1 cellular context compared by ENCODE assay signal in the genomic region with DNA sequence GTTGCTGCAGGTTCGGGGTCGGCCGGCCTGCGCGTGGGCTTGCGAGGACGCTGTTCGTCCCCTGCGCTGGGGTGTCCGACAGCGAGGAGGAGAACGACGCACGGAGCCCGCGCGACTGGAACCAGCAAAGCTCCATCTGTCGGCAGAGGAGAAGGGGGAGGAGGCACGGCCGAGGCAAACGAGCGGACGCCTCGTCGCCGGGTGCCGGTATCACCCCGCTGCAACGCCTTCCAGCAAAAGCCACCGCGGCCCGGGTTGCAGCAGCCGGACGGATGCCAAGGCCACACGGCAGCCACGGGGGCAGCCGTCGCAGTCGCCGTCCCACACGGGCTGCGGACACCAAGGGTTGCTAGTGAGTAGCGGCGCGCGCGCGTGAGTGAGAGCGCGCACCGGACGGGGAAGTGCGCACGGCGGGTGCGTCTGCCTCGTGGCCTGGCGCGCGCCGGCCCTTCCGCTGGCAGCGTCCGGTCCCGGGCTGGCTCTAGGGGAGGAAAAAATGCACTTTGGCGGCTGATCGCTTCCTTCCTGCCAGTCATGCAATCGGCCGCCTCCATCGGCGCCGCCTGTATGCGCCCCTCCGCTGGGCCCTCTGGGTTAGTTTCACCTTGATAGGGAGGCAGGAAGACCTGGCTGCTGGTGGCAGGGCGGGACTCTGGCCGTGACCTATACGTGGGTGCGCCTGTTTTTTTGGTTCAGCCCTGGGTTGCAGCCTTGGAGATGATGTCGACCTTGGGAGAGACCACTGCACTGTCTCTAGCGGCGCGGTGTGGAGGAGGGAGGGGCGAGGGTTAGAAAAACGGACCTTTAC.
TF ChIP-seq lines count a peak whose summit lies in the region.

No MANE protein-coding gene starts in this region.

TF ChIP-seq in HepG2, 621 proteins besides CTCF, POLR2A, EP300 and RAD21 (continued from another document and continues in another):
- no peak for TF ChIP-seq ZMAT3 (CRISPR knock-in tag; conservative IDR thresholded peaks at IDR 0.05)
- TF ChIP-seq, protein P1, sequence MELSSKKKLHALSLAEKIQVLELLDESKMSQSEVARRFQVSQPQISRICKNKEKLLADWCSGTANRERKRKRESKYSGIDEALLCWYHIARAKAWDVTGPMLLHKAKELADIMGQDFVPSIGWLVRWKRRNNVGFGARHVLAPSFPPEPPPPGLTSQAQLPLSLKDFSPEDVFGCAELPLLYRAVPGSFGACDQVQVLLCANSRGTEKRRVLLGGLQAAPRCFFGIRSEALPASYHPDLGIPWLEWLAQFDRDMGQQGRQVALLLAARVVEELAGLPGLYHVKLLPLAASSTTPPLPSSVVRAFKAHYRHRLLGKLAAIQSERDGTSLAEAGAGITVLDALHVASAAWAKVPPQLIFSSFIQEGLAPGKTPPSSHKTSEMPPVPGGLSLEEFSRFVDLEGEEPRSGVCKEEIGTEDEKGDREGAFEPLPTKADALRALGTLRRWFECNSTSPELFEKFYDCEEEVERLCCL (CRISPR knock-in tag; IDR thresholded peaks at IDR 0.05; ENCODE audit: borderline replicate concordance): no peak
- TF ChIP-seq SCMH1 (CRISPR knock-in tag; IDR thresholded peaks at IDR 0.05; ENCODE audit: borderline replicate concordance): no peak
- TF ChIP-seq ZNF30 (CRISPR knock-in tag; IDR thresholded peaks at IDR 0.05): no peak
- TF ChIP-seq ZSCAN9 (CRISPR knock-in tag; IDR thresholded peaks at IDR 0.05; ENCODE audit: borderline replicate concordance): no peak
- no peak for TF ChIP-seq MIXL1 (CRISPR knock-in tag; IDR thresholded peaks at IDR 0.05)
- peak; percentile 45 for TF ChIP-seq AGO2 (optimal IDR thresholded peaks at IDR 0.05; ENCODE audit: low read depth, low read length)
- TF ChIP-seq, protein P2, sequence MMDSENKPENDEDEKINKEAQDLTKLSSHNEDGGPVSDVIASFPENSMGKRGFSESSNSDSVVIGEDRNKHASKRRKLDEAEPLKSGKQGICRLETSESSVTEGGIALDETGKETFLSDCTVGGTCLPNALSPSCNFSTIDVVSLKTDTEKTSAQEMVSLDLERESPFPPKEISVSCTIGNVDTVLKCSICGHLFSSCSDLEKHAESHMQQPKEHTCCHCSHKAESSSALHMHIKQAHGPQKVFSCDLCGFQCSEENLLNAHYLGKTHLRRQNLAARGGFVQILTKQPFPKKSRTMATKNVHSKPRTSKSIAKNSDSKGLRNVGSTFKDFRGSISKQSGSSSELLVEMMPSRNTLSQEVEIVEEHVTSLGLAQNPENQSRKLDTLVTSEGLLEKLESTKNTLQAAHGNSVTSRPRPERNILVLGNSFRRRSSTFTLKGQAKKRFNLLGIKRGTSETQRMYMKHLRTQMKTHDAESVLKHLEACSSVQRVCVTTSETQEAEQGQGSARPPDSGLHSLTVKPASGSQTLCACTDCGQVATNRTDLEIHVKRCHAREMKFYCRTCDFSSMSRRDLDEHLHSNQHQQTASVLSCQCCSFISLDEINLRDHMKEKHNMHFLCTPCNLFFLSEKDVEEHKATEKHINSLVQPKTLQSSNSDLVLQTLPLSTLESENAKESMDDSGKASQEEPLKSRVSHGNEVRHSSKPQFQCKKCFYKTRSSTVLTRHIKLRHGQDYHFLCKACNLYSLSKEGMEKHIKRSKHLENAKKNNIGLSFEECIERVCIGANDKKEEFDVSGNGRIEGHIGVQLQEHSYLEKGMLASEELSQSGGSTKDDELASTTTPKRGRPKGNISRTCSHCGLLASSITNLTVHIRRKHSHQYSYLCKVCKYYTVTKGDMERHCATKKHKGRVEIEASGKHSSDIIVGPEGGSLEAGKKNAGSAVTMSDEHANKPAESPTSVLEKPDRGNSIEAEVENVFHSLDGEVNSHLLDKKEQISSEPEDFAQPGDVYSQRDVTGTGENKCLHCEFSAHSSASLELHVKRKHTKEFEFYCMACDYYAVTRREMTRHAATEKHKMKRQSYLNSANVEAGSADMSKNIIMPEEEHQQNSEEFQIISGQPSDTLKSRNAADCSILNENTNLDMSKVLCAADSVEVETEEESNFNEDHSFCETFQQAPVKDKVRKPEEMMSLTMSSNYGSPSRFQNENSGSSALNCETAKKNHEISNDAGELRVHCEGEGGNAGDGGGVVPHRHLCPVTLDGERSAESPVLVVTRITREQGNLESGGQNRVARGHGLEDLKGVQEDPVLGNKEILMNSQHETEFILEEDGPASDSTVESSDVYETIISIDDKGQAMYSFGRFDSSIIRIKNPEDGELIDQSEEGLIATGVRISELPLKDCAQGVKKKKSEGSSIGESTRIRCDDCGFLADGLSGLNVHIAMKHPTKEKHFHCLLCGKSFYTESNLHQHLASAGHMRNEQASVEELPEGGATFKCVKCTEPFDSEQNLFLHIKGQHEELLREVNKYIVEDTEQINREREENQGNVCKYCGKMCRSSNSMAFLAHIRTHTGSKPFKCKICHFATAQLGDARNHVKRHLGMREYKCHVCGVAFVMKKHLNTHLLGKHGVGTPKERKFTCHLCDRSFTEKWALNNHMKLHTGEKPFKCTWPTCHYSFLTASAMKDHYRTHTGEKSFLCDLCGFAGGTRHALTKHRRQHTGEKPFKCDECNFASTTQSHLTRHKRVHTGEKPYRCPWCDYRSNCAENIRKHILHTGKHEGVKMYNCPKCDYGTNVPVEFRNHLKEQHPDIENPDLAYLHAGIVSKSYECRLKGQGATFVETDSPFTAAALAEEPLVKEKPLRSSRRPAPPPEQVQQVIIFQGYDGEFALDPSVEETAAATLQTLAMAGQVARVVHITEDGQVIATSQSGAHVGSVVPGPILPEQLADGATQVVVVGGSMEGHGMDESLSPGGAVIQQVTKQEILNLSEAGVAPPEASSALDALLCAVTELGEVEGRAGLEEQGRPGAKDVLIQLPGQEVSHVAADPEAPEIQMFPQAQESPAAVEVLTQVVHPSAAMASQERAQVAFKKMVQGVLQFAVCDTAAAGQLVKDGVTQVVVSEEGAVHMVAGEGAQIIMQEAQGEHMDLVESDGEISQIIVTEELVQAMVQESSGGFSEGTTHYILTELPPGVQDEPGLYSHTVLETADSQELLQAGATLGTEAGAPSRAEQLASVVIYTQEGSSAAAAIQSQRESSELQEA (CRISPR knock-in tag; IDR thresholded peaks at IDR 0.05; ENCODE audit: not compliant biosample characterization): peak; percentile 82
- TF ChIP-seq POLR2AphosphoS5 (IDR thresholded peaks at IDR 0.05; ENCODE audit: low read depth, low read length): no peak
- TF ChIP-seq ADNP (CRISPR knock-in tag; IDR thresholded peaks at IDR 0.05): no peak
- TF ChIP-seq, protein P3, sequence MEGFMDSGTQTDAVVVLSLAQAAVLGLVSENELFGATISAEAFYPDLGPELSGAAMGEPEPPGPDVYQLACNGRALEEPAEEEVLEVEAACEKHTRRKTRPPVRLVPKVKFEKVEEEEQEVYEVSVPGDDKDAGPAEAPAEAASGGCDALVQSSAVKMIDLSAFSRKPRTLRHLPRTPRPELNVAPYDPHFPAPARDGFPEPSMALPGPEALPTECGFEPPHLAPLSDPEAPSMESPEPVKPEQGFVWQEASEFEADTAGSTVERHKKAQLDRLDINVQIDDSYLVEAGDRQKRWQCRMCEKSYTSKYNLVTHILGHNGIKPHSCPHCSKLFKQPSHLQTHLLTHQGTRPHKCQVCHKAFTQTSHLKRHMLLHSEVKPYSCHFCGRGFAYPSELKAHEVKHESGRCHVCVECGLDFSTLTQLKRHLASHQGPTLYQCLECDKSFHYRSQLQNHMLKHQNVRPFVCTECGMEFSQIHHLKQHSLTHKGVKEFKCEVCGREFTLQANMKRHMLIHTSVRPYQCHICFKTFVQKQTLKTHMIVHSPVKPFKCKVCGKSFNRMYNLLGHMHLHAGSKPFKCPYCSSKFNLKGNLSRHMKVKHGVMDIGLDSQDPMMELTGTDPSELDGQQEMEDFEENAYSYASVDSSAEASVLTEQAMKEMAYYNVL (CRISPR knock-in tag; IDR thresholded peaks at IDR 0.05; ENCODE audit: borderline replicate concordance): 0 out of 2 replicates have a peak, but pooled peaks have one; percentile 51
- no peak for TF ChIP-seq SRSF9 (IDR thresholded peaks at IDR 0.05; ENCODE audit: borderline replicate concordance, insufficient read depth, low read depth, low read length, poor library complexity, severe bottlenecking)
- no peak for TF ChIP-seq PCBP1 (IDR thresholded peaks at IDR 0.05; ENCODE audit: borderline replicate concordance, low read depth, low read length)
- 0 out of 2 replicates have a peak, but pooled peaks have one; percentile 9 for TF ChIP-seq KDM3A (CRISPR knock-in tag; IDR thresholded peaks at IDR 0.05; ENCODE audit: low read depth)
- TF ChIP-seq PLRG1 (conservative IDR thresholded peaks at IDR 0.05): no peak
- 0 out of 2 replicates have a peak, but pooled peaks have one; percentile 45 for TF ChIP-seq GZF1 (CRISPR knock-in tag; IDR thresholded peaks at IDR 0.05)
- no peak for TF ChIP-seq ZFP62 (CRISPR knock-in tag; IDR thresholded peaks at IDR 0.05)
- TF ChIP-seq MED1 (CRISPR knock-in tag; IDR thresholded peaks at IDR 0.05): no peak; the same call in 1 of the 2 replicates
- TF ChIP-seq, protein P4, sequence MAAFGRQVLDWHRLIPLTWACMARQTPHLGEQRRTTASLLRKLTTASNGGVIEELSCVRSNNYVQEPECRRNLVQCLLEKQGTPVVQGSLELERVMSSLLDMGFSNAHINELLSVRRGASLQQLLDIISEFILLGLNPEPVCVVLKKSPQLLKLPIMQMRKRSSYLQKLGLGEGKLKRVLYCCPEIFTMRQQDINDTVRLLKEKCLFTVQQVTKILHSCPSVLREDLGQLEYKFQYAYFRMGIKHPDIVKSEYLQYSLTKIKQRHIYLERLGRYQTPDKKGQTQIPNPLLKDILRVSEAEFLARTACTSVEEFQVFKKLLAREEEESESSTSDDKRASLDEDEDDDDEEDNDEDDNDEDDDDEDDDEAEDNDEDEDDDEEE (CRISPR knock-in tag; IDR thresholded peaks at IDR 0.05): no peak
- TF ChIP-seq ZNF367 (CRISPR knock-in tag; IDR thresholded peaks at IDR 0.05; ENCODE audit: borderline replicate concordance): peak; percentile 64; the same call in 1 of the 2 replicates
- TF ChIP-seq, protein P5, sequence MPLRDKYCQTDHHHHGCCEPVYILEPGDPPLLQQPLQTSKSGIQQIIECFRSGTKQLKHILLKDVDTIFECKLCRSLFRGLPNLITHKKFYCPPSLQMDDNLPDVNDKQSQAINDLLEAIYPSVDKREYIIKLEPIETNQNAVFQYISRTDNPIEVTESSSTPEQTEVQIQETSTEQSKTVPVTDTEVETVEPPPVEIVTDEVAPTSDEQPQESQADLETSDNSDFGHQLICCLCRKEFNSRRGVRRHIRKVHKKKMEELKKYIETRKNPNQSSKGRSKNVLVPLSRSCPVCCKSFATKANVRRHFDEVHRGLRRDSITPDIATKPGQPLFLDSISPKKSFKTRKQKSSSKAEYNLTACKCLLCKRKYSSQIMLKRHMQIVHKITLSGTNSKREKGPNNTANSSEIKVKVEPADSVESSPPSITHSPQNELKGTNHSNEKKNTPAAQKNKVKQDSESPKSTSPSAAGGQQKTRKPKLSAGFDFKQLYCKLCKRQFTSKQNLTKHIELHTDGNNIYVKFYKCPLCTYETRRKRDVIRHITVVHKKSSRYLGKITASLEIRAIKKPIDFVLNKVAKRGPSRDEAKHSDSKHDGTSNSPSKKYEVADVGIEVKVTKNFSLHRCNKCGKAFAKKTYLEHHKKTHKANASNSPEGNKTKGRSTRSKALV (CRISPR knock-in tag; IDR thresholded peaks at IDR 0.05): peak; percentile 100
- peak; percentile 63; the same call in 1 of the 2 replicates for TF ChIP-seq ZNF564 (CRISPR knock-in tag; IDR thresholded peaks at IDR 0.05)
- TF ChIP-seq, protein P6, sequence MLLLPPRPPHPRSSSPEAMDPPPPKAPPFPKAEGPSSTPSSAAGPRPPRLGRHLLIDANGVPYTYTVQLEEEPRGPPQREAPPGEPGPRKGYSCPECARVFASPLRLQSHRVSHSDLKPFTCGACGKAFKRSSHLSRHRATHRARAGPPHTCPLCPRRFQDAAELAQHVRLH (CRISPR knock-in tag; IDR thresholded peaks at IDR 0.05; ENCODE audit: borderline replicate concordance, low read depth): peak; percentile 28; the same call in 1 of the 2 replicates
- no peak for TF ChIP-seq CCAR2 (optimal IDR thresholded peaks at IDR 0.05; ENCODE audit: low read depth, low read length)
- TF ChIP-seq, protein P7, sequence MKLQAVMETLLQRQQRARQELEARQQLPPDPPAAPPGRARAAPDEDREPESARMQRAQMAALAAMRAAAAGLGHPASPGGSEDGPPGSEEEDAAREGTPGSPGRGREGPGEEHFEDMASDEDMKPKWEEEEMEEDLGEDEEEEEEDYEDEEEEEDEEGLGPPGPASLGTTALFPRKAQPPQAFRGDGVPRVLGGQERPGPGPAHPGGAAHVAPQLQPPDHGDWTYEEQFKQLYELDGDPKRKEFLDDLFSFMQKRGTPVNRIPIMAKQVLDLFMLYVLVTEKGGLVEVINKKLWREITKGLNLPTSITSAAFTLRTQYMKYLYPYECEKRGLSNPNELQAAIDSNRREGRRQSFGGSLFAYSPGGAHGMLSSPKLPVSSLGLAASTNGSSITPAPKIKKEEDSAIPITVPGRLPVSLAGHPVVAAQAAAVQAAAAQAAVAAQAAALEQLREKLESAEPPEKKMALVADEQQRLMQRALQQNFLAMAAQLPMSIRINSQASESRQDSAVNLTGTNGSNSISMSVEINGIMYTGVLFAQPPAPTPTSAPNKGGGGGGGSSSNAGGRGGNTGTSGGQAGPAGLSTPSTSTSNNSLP (IDR thresholded peaks at IDR 0.05; ENCODE audit: low read depth, low read length): no peak
- TF ChIP-seq, protein P8, sequence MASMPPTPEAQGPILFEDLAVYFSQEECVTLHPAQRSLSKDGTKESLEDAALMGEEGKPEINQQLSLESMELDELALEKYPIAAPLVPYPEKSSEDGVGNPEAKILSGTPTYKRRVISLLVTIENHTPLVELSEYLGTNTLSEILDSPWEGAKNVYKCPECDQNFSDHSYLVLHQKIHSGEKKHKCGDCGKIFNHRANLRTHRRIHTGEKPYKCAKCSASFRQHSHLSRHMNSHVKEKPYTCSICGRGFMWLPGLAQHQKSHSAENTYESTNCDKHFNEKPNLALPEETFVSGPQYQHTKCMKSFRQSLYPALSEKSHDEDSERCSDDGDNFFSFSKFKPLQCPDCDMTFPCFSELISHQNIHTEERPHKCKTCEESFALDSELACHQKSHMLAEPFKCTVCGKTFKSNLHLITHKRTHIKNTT (CRISPR knock-in tag; IDR thresholded peaks at IDR 0.05): no peak
- peak; percentile 26 to 80; a peak in 1 of 4 replicates for TF ChIP-seq KLF16 (CRISPR knock-in tag; IDR thresholded peaks at IDR 0.05)
- no peak for TF ChIP-seq REXO4 (CRISPR knock-in tag; IDR thresholded peaks at IDR 0.05; ENCODE audit: borderline replicate concordance)
- TF ChIP-seq CHD4 (IDR thresholded peaks at IDR 0.05; ENCODE audit: borderline replicate concordance, low read length): no peak
- 0 out of 2 replicates have a peak, but pooled peaks have one; percentile 33 for TF ChIP-seq BCL6 (CRISPR knock-in tag; IDR thresholded peaks at IDR 0.05)
- peak; percentile 77 for TF ChIP-seq TMF1 (CRISPR knock-in tag; IDR thresholded peaks at IDR 0.05; ENCODE audit: low read depth)
- TF ChIP-seq ZNF337 (CRISPR knock-in tag; IDR thresholded peaks at IDR 0.05; ENCODE audit: borderline replicate concordance, low read depth): no peak
- TF ChIP-seq ZFAT (CRISPR knock-in tag; conservative IDR thresholded peaks at IDR 0.05): no peak
- no peak for TF ChIP-seq ZKSCAN1 (IDR thresholded peaks at IDR 0.05; ENCODE audit: low read length)
- no peak for TF ChIP-seq ZNF224 (CRISPR knock-in tag; IDR thresholded peaks at IDR 0.05)
- TF ChIP-seq, protein P9, sequence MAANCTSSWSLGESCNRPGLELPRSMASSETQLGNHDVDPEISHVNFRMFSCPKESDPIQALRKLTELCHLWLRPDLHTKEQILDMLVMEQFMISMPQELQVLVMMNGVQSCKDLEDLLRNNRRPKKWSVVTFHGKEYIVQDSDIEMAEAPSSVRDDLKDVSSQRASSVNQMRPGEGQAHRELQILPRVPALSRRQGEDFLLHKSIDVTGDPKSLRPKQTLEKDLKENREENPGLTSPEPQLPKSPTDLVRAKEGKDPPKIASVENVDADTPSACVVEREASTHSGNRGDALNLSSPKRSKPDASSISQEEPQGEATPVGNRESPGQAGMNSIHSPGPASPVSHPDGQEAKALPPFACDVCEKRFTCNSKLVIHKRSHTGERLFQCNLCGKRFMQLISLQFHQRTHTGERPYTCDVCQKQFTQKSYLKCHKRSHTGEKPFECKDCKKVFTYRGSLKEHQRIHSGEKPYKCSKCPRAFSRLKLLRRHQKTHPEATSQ (CRISPR knock-in tag; IDR thresholded peaks at IDR 0.05; ENCODE audit: borderline replicate concordance): 0 out of 2 replicates have a peak, but pooled peaks have one; percentile 27
